In the genomic region with DNA sequence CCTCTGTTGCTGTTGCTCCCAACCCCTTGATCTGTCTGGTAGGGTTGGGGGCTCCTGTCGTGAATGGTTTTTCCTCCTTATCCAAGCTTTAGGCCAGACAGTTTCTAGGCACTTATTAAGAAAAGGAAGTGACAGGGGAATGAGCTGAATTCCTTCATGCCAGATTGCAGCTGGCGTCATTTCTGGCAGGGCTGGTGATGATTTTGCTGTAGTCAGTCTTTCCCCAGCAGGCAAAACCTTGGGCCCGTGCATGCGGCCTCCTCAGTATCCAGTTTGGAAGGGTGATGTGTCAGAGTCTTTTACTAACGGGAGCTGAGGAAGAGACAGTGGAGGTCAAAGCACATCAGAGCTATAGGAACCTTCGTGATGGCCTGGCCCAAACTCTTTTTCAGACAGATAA, we compare ENCODE assay signal across 21 cellular contexts. TPM values are rescaled to one million over a fixed set of nuclear protein-coding genes. Genes with fewer than 3 reads are reported as not detected.
DNase-seq lines count a peak whose midpoint lies in the region; ATAC-seq and TF ChIP-seq lines count a peak whose summit lies in the region.
"Had no signal": no experiment of that assay in that cellular context is flagged by ENCODE, and none has a peak within 500 bp of the region (broad histone marks: within the 10 kb centered on the region; RNA-seq: fewer than 3 reads in every experiment).

No MANE protein-coding gene starts in this region.

- no peak overlapping the region for H3K4me3 Mint-ChIP-seq in CD14-positive monocyte
- H3K4me3 Mint-ChIP-seq: activated CD4-positive, alpha-beta memory T cell treated with anti-CD3 and anti-CD28 coated beads, Interleukin-2, amount 10 ng/mL, durations not matched to agents 7 days and 5 days; activated T-cell treated with anti-CD3 and anti-CD28 coated beads, Interleukin-2, amount 50 U/mL, for 72 hours; IgD-negative memory B cell had no signal

- H3K36me3 Mint-ChIP-seq in CD14-positive monocyte, result no peaks in the 10 kb centered on the region
- H3K36me3 Mint-ChIP-seq: IgD-negative memory B cell had no signal

- H3K9me3 ChIP-seq in left ventricle myocardium inferior (replicated peaks) (no peaks in the 10 kb centered on the region), MM.1S (replicated peaks; ENCODE audit: insufficient read depth, low read length) (no peaks in the 10 kb centered on the region)

- H3K9ac ChIP-seq in MM.1S (ENCODE audit: low read length), result no peak overlapping the region

- H3F3A ChIP-seq in MM.1S (ENCODE audit: insufficient read depth, low read length), result no peaks in the 10 kb centered on the region

- H3K27me3 ChIP-seq in left ventricle myocardium inferior (ENCODE audit: low read depth), result no peaks in the 10 kb centered on the region
- H3K27me3 ChIP-seq in MM.1S (replicated peaks; ENCODE audit: insufficient read depth, low read length), result no peaks in the 10 kb centered on the region

- no peak overlapping the region for H3K4me2 ChIP-seq in MM.1S (ENCODE audit: low read depth, low read length)
- H3K4me2 ChIP-seq: PC-9 had no signal

- no peak overlapping the region for H2AFZ ChIP-seq in MM.1S (ENCODE audit: low read length)
- H2AFZ ChIP-seq: PC-9 had no signal

- no peaks in the 10 kb centered on the region for H4K20me1 ChIP-seq in MM.1S (ENCODE audit: insufficient read depth, low read length)

- H3K27ac Mint-ChIP-seq in CD14-positive monocyte, result peak overlapping the region in 1 of 7 donors; percentile 21
- H3K27ac Mint-ChIP-seq: activated CD4-positive, alpha-beta memory T cell treated with anti-CD3 and anti-CD28 coated beads, Interleukin-2, amount 10 ng/mL, durations not matched to agents 7 days and 5 days; activated T-cell treated with anti-CD3 and anti-CD28 coated beads, Interleukin-2, amount 50 U/mL, for 72 hours; IgD-negative memory B cell had no signal

- no peaks in the 10 kb centered on the region for H3K4me1 Mint-ChIP-seq in CD14-positive monocyte
- H3K4me1 Mint-ChIP-seq: activated CD4-positive, alpha-beta memory T cell treated with anti-CD3 and anti-CD28 coated beads, Interleukin-2, amount 10 ng/mL, durations not matched to agents 7 days and 5 days; IgD-negative memory B cell had no signal

- DNase-seq in GM03348 (ENCODE audit: low spot score) (peak; percentile 83), cardiac fibroblast (ENCODE audit: low read depth in 2 of 2) (peak; percentile 36 to 76), left ventricle myocardium inferior (peak; percentile 60), stromal cell of bone marrow (ENCODE audit: low read depth) (peak; percentile 37), CD14-positive monocyte (ENCODE audit: low spot score) (no peak), NCI-H1417 (lab: John Stamatoyannopoulos, UW) (no peak), MM.1S (no peak)
- DNase-seq: activated CD4-positive, alpha-beta memory T cell treated with anti-CD3 and anti-CD28 coated beads, Interleukin-2, amount 10 ng/mL, durations not matched to agents 7 days and 5 days; activated T-cell treated with anti-CD3 and anti-CD28 coated beads, Interleukin-2, amount 50 U/mL, for 72 hours; DMS153; erythroblast; NCI-H2171; NCI-H82; occipital lobe; PC-9; stimulated activated CD4-positive, alpha-beta T cell treated with anti-CD3 and anti-CD28 coated beads, Interleukin-4, amount 100 ng/mL, for 4 hours; SW 1271 had no signal

- no peaks in the 10 kb centered on the region for H3K9me3 Mint-ChIP-seq in CD14-positive monocyte
- H3K9me3 Mint-ChIP-seq: activated CD4-positive, alpha-beta memory T cell treated with anti-CD3 and anti-CD28 coated beads, Interleukin-2, amount 10 ng/mL, durations not matched to agents 7 days and 5 days; activated T-cell treated with anti-CD3 and anti-CD28 coated beads, Interleukin-2, amount 50 U/mL, for 72 hours; IgD-negative memory B cell had no signal

- ATAC-seq in HG03175 (IDR thresholded peaks at IDR 0.05; ENCODE audit: unreplicated experiment), result no peak
- ATAC-seq: activated T-cell treated with anti-CD3 and anti-CD28 coated beads, Interleukin-2, amount 50 U/mL, for 72 hours had no signal

- TF ChIP-seq CTCF in cardiac fibroblast (IDR thresholded peaks at IDR 0.05; ENCODE audit: low read depth, low read length), result no peak
- TF ChIP-seq CTCF in left ventricle myocardium inferior (IDR thresholded peaks at IDR 0.05; ENCODE audit: borderline replicate concordance), result no peak
- TF ChIP-seq CTCF in CD14-positive monocyte (IDR thresholded peaks at IDR 0.05), result no peak
- no peak for TF ChIP-seq CTCF in MM.1S (IDR thresholded peaks at IDR 0.05; ENCODE audit: low read length)

- H3K79me2 ChIP-seq in MM.1S (ENCODE audit: low read length), result no peaks in the 10 kb centered on the region

- intact Hi-C loops in left ventricle myocardium inferior (cut with micrococcal nuclease), result no loop called here
- intact Hi-C loops in CD14-positive monocyte (cut with micrococcal nuclease), result no loop called here

- H3K4me1 ChIP-seq in left ventricle myocardium inferior (peaks cover 61% of the 10 kb centered on the region), MM.1S (ENCODE audit: low read length) (no peaks in the 10 kb centered on the region)

- no peak overlapping the region for H3K4me3 ChIP-seq in cardiac fibroblast (replicated peaks in 1 of 2; ENCODE audit: low read depth in 2 of 2, low read length in 2 of 2)
- no peak overlapping the region for H3K4me3 ChIP-seq in left ventricle myocardium inferior
- H3K4me3 ChIP-seq in MM.1S (ENCODE audit: low read length), result no peak overlapping the region
- H3K4me3 ChIP-seq: PC-9, skin epidermis had no signal

- H3K36me3 ChIP-seq in left ventricle myocardium inferior, result no peaks in the 10 kb centered on the region
- no peaks in the 10 kb centered on the region for H3K36me3 ChIP-seq in MM.1S (replicated peaks; ENCODE audit: insufficient read depth, low read length)

- peaks cover 0 to 6% (median 2%) of the 10 kb centered on the region in 3 donors for H3K27me3 Mint-ChIP-seq in CD14-positive monocyte (ENCODE audit: low read depth in 3 of 3)
- H3K27me3 Mint-ChIP-seq: activated CD4-positive, alpha-beta memory T cell treated with anti-CD3 and anti-CD28 coated beads, Interleukin-2, amount 10 ng/mL, durations not matched to agents 7 days and 5 days; IgD-negative memory B cell had no signal

- H3K27ac ChIP-seq in left ventricle myocardium inferior (replicated peaks) (peak overlapping the region; percentile 29), MM.1S (ENCODE audit: low read length) (no peak overlapping the region)
- H3K27ac ChIP-seq: C4-2B, PC-9 had no signal

- H3K9me2 ChIP-seq in MM.1S (replicated peaks; ENCODE audit: insufficient read depth, low read length), result no peaks in the 10 kb centered on the region

RNA-seq across cellular contexts. Expression of gene COL27A1, which starts 58.8 kb away (rescaled TPM):
- 6.4 TPM for total RNA-seq in left ventricle myocardium inferior
- polyA plus RNA-seq in CD14-positive monocyte, result not detected
- polyA plus RNA-seq: IgD-negative memory B cell had no signal

Comparison
In these comparisons a context has a peak if more than half of its experiments do, and no peak if none do; other contexts are left out.
1. DNase-seq: peak in GM03348 (single experiment), cardiac fibroblast (2 of 2), left ventricle myocardium inferior (single experiment) and stromal cell of bone marrow (single experiment); none in CD14-positive monocyte (single experiment), NCI-H1417 (0 of 3) and MM.1S (single experiment).